29 cellular contexts compared by ENCODE assay signal in genomic region chr6:43829470-43829869, GRCh38.
"Had no signal": no experiment of that assay in that cellular context is flagged by ENCODE, and none has a peak within 500 bp of the region (broad histone marks: within the 10 kb centered on the region; RNA-seq: fewer than 3 reads in every experiment).

No MANE protein-coding gene starts in this region.

- H3K27ac ChIP-seq: dorsolateral prefrontal cortex, epithelial cell of prostate, gastrocnemius medialis, hepatocyte, left lung, neutrophil, pancreas, right lobe of liver, suprapubic skin, tibial artery had no signal

- H3K27me3 Mint-ChIP-seq: stimulated activated naive CD8-positive, alpha-beta T cell treated with anti-CD3 and anti-CD28 coated beads, Interleukin-15, amount 100 ng/mL, for 72 hours; type B pancreatic cell had no signal

- H3K27me3 ChIP-seq: gastrocnemius medialis, heart left ventricle, hepatocyte, neutrophil, pancreas, right lobe of liver, suprapubic skin had no signal

- H3K9me3 Mint-ChIP-seq: mesothelial cell of epicardium; naive B cell; natural killer cell treated with Interleukin-12 subunit alpha and Interleukin-12 subunit beta and Interleukin-15 and Interleukin-18, amount 100 ng/mL, for 72 hours; neural crest cell; stimulated activated naive CD8-positive, alpha-beta T cell treated with anti-CD3 and anti-CD28 coated beads, Interleukin-15, amount 100 ng/mL, for 72 hours; type B pancreatic cell had no signal

- H3K9me3 ChIP-seq: gastrocnemius medialis, heart left ventricle, left lung, mucosa of descending colon, neutrophil, pancreas, right lobe of liver, suprapubic skin, tibial artery had no signal

- DNase-seq: dorsolateral prefrontal cortex; effector CD4-positive, alpha-beta T cell; foreskin fibroblast; gastrocnemius medialis; heart left ventricle; left cardiac atrium; left lung; mesenchymal stem cell; mucosa of descending colon; naive B cell; right lobe of liver; stimulated activated CD4-positive, alpha-beta T cell treated with anti-CD3 and anti-CD28 coated beads, Interleukin-12 subunit alpha, Interleukin-12 subunit beta, amount 100 ng/mL, for 4 hours; stimulated activated CD4-positive, alpha-beta T cell treated with anti-CD3 and anti-CD28 coated beads, Interleukin-1b, Interleukin-23, amount 100 ng/mL, for 48 hours; stimulated activated CD4-positive, alpha-beta T cell treated with anti-CD3 and anti-CD28 coated beads, Interleukin-4, amount 100 ng/mL, for 1 hour; stimulated activated CD8-positive, alpha-beta memory T cell treated with anti-CD3 and anti-CD28 coated beads, Interleukin-4, amount 100 ng/mL, for 48 hours; stimulated activated naive CD4-positive, alpha-beta T cell; stimulated activated naive CD8-positive, alpha-beta T cell treated with anti-CD3 and anti-CD28 coated beads, Interleukin-15, amount 100 ng/mL, for 72 hours had no signal

- H3K4me3 Mint-ChIP-seq: mesothelial cell of epicardium; naive B cell; natural killer cell treated with Interleukin-12 subunit alpha and Interleukin-12 subunit beta and Interleukin-15 and Interleukin-18, amount 100 ng/mL, for 72 hours; neural crest cell; stimulated activated naive CD8-positive, alpha-beta T cell treated with anti-CD3 and anti-CD28 coated beads, Interleukin-15, amount 100 ng/mL, for 72 hours; type B pancreatic cell had no signal

- H3K79me2 ChIP-seq: hepatocyte had no signal

- H3K4me3 ChIP-seq: dorsolateral prefrontal cortex, gastrocnemius medialis, heart left ventricle, hepatocyte, left lung, mucosa of descending colon, pancreas, right lobe of liver, smooth muscle cell, suprapubic skin, tibial artery had no signal

- H3K36me3 ChIP-seq: gastrocnemius medialis, heart left ventricle, left lung, neutrophil, pancreas, right lobe of liver, suprapubic skin, tibial artery had no signal

- H2AFZ ChIP-seq: hepatocyte had no signal

- H3K4me2 ChIP-seq: hepatocyte, smooth muscle cell had no signal

- H3K36me3 Mint-ChIP-seq: mesothelial cell of epicardium; naive B cell; natural killer cell treated with Interleukin-12 subunit alpha and Interleukin-12 subunit beta and Interleukin-15 and Interleukin-18, amount 100 ng/mL, for 72 hours; type B pancreatic cell had no signal

- ATAC-seq: esophagus mucosa; left cardiac atrium; left lung; mucosa of descending colon; natural killer cell treated with Interleukin-12 subunit alpha and Interleukin-12 subunit beta and Interleukin-15 and Interleukin-18, amount 100 ng/mL, for 72 hours; pancreas; right lobe of liver; stimulated activated naive CD8-positive, alpha-beta T cell treated with anti-CD3 and anti-CD28 coated beads, Interleukin-15, amount 100 ng/mL, for 72 hours had no signal

- H3K27ac Mint-ChIP-seq: mesothelial cell of epicardium; naive B cell; natural killer cell treated with Interleukin-12 subunit alpha and Interleukin-12 subunit beta and Interleukin-15 and Interleukin-18, amount 100 ng/mL, for 72 hours; stimulated activated naive CD8-positive, alpha-beta T cell treated with anti-CD3 and anti-CD28 coated beads, Interleukin-15, amount 100 ng/mL, for 72 hours; type B pancreatic cell had no signal

- H3K4me1 ChIP-seq: gastrocnemius medialis, suprapubic skin, tibial artery had no signal
